ENCODE assay signal across 14 cellular contexts in the genomic region with DNA sequence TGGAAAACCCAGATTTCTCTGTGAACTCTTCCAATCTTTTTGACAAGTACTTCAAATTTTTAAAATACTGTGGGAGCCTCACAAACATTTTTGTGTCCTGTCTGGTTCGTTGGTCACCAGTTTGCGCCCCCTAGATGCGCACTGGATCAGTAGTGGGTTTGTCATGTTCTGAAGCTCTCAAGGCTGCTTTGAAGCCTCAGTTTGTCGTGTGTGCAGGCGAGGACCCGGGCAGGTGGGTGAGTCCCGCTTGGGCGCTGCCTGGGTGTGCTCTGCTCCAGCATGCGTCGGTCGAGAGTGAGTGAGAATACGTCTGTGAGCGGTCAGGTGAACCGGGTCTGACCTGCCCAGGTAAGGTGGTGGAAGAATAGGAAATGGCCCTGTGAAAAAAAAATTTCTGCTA. TPM values are rescaled to one million over a fixed set of nuclear protein-coding genes. Genes with fewer than 3 reads are reported as not detected.
DNase-seq lines count a peak whose midpoint lies in the region; ATAC-seq and TF ChIP-seq lines count a peak whose summit lies in the region.
"Had no signal": no experiment of that assay in that cellular context is flagged by ENCODE, and none has a peak within 500 bp of the region (broad histone marks: within the 10 kb centered on the region; RNA-seq: fewer than 3 reads in every experiment).

No MANE protein-coding gene starts in this region.

- peak overlapping the region; percentile 73 for H3K4me2 ChIP-seq in neural cell (ENCODE audit: low read length)

- TF ChIP-seq RAD21 in neural cell (conservative IDR thresholded peaks at IDR 0.05), result no peak

- H3K36me3 ChIP-seq in HEK293 (ENCODE audit: control insufficient read depth in 2 of 2, insufficient read depth in 1 of 2, low read length in 2 of 2) (no peaks in the 10 kb centered on the region), neural cell (ENCODE audit: insufficient read depth, low read length) (no peaks in the 10 kb centered on the region), MG63 (no peaks in the 10 kb centered on the region)

- H3K27ac Mint-ChIP-seq in brain, result peak overlapping the region in 4 of 5 experiments; percentile 25 to 98 (median 52)
- H3K27ac Mint-ChIP-seq in activated CD8-positive, alpha-beta T cell treated with anti-CD3 and anti-CD28 coated beads for 36 hours, result no peak overlapping the region

- H3K4me3 Mint-ChIP-seq in brain, result peak overlapping the region; percentile 90 to 97 (median 93)
- H3K4me3 Mint-ChIP-seq in activated CD8-positive, alpha-beta T cell treated with anti-CD3 and anti-CD28 coated beads for 36 hours, result no peak overlapping the region

- H3K27me3 Mint-ChIP-seq in brain, result peaks cover 38% of the 10 kb centered on the region
- H3K27me3 Mint-ChIP-seq in activated CD8-positive, alpha-beta T cell treated with anti-CD3 and anti-CD28 coated beads for 36 hours, result peaks cover 52% of the 10 kb centered on the region

- intact Hi-C loops in activated CD8-positive, alpha-beta T cell treated with anti-CD3 and anti-CD28 coated beads for 36 hours (cut with micrococcal nuclease), result no loop called here

- H3K27me3 ChIP-seq in neural cell (ENCODE audit: insufficient read depth, low read depth, low read length), result peaks cover 4% of the 10 kb centered on the region
- H3K27me3 ChIP-seq in MG63, result peaks cover 62% of the 10 kb centered on the region

- CTCF ChIA-PET in HEK293 (lab: Yijun Ruan, JAX), result no interaction called here
- CTCF ChIA-PET in activated CD8-positive, alpha-beta T cell treated with anti-CD3 and anti-CD28 coated beads for 36 hours (lab: Charles Lee), result no interaction called here

- H3K27ac ChIP-seq in HEK293 (ENCODE audit: extremely low read depth, low read depth, low read length) (no peak overlapping the region), neural cell (ENCODE audit: low read length) (peak overlapping the region; percentile 82)
- H3K27ac ChIP-seq: foreskin keratinocyte had no signal

- peak; percentile 69 for DNase-seq in DMS53 (lab: John Stamatoyannopoulos, UW)
- DNase-seq in DMS53 treated with DMSO at 0.1 percent for 48 hours (lab: John Stamatoyannopoulos, UW; ENCODE audit: unreplicated experiment), result no peak
- DNase-seq in activated CD8-positive, alpha-beta T cell treated with anti-CD3 and anti-CD28 coated beads for 36 hours, result no peak
- DNase-seq in MG63, result no peak
- DNase-seq in omental fat pad (ENCODE audit: low spot score), result no peak
- DNase-seq: 8988T, foreskin keratinocyte, kidney glomerular epithelial cell, NCI-H510A, Right ventricle myocardium superior had no signal

- no peaks in the 10 kb centered on the region for H3K9me2 ChIP-seq in neural cell (ENCODE audit: insufficient read depth, low read length)

- POLR2A ChIA-PET in HEK293 (lab: Yijun Ruan, JAX), result no interaction called here
- POLR2A ChIA-PET in activated CD8-positive, alpha-beta T cell treated with anti-CD3 and anti-CD28 coated beads for 36 hours (lab: Charles Lee), result no interaction called here

- H3K9me3 ChIP-seq in HEK293 (ENCODE audit: control insufficient read depth, insufficient read depth, low read depth, low read length) (no peaks in the 10 kb centered on the region), neural cell (ENCODE audit: low read length) (no peaks in the 10 kb centered on the region), MG63 (no peaks in the 10 kb centered on the region)

- peak overlapping the region; percentile 93 for H3K9ac ChIP-seq in neural cell (ENCODE audit: low read length)

- TF ChIP-seq CTCF in HEK293 (tag by site-specific recombination; IDR thresholded peaks at IDR 0.05) (0 out of 2 replicates have a peak, but pooled peaks have one; percentile 14), brain (conservative IDR thresholded peaks at IDR 0.05) (peak in 1 of 2 experiments; percentile 37), neural cell (IDR thresholded peaks at IDR 0.05; ENCODE audit: poor library complexity, severe bottlenecking) (peak; percentile 55), omental fat pad (IDR thresholded peaks at IDR 0.05) (no peak)
- no peak for TF ChIP-seq CTCF in activated CD8-positive, alpha-beta T cell treated with anti-CD3 and anti-CD28 coated beads for 36 hours (IDR thresholded peaks at IDR 0.05)

- no peaks in the 10 kb centered on the region for H3F3A ChIP-seq in neural cell (ENCODE audit: insufficient read depth, low read length, poor library complexity, severe bottlenecking)

- ATAC-seq in activated CD8-positive, alpha-beta T cell treated with anti-CD3 and anti-CD28 coated beads for 36 hours, result no peak
- no peak for ATAC-seq in omental fat pad (ENCODE audit: low FRiP score)
- ATAC-seq: foreskin keratinocyte had no signal

- H3K4me3 ChIP-seq in HEK293 (ENCODE audit: low read depth, low read length) (no peak overlapping the region), neural cell (ENCODE audit: low read length) (peak overlapping the region; percentile 93), MG63 (no peak overlapping the region)

- H3K4me1 ChIP-seq in HEK293 (ENCODE audit: control insufficient read depth, insufficient read depth, low read length), result peaks cover 18% of the 10 kb centered on the region
- H3K4me1 ChIP-seq: foreskin keratinocyte had no signal

- H2AFZ ChIP-seq in neural cell (ENCODE audit: low read depth, low read length), result peak overlapping the region; percentile 73

- H3K79me2 ChIP-seq in neural cell (replicated peaks; ENCODE audit: insufficient read depth, low read length), result peaks cover 28% of the 10 kb centered on the region

- H3K4me1 Mint-ChIP-seq in brain, result peaks cover 66% of the 10 kb centered on the region
- peaks cover 16% of the 10 kb centered on the region for H3K4me1 Mint-ChIP-seq in activated CD8-positive, alpha-beta T cell treated with anti-CD3 and anti-CD28 coated beads for 36 hours (ENCODE audit: low read depth)

- no peaks in the 10 kb centered on the region for H4K20me1 ChIP-seq in neural cell (ENCODE audit: insufficient read depth)

- no peak for TF ChIP-seq EP300 in neural cell (conservative IDR thresholded peaks at IDR 0.05; ENCODE audit: poor library complexity, severe bottlenecking)

- peaks cover 0 to 3% (median 0%) of the 10 kb centered on the region in 5 experiments for H3K9me3 Mint-ChIP-seq in brain
- no peaks in the 10 kb centered on the region for H3K9me3 Mint-ChIP-seq in activated CD8-positive, alpha-beta T cell treated with anti-CD3 and anti-CD28 coated beads for 36 hours

- no peaks in the 10 kb centered on the region for H3K36me3 Mint-ChIP-seq in brain
- H3K36me3 Mint-ChIP-seq in activated CD8-positive, alpha-beta T cell treated with anti-CD3 and anti-CD28 coated beads for 36 hours (ENCODE audit: low read depth), result no peaks in the 10 kb centered on the region

TF ChIP-seq in HEK293, 187 proteins besides CTCF, POLR2A, EP300 and RAD21:
- TF ChIP-seq ZNF677 (tag by site-specific recombination; IDR thresholded peaks at IDR 0.05) (no peak), ZNF530 (tag by site-specific recombination; IDR thresholded peaks at IDR 0.05; ENCODE audit: low read depth) (no peak)

TF ChIP-seq in neural cell, 6 proteins besides CTCF, POLR2A, EP300 and RAD21:
- TF ChIP-seq, protein P1, sequence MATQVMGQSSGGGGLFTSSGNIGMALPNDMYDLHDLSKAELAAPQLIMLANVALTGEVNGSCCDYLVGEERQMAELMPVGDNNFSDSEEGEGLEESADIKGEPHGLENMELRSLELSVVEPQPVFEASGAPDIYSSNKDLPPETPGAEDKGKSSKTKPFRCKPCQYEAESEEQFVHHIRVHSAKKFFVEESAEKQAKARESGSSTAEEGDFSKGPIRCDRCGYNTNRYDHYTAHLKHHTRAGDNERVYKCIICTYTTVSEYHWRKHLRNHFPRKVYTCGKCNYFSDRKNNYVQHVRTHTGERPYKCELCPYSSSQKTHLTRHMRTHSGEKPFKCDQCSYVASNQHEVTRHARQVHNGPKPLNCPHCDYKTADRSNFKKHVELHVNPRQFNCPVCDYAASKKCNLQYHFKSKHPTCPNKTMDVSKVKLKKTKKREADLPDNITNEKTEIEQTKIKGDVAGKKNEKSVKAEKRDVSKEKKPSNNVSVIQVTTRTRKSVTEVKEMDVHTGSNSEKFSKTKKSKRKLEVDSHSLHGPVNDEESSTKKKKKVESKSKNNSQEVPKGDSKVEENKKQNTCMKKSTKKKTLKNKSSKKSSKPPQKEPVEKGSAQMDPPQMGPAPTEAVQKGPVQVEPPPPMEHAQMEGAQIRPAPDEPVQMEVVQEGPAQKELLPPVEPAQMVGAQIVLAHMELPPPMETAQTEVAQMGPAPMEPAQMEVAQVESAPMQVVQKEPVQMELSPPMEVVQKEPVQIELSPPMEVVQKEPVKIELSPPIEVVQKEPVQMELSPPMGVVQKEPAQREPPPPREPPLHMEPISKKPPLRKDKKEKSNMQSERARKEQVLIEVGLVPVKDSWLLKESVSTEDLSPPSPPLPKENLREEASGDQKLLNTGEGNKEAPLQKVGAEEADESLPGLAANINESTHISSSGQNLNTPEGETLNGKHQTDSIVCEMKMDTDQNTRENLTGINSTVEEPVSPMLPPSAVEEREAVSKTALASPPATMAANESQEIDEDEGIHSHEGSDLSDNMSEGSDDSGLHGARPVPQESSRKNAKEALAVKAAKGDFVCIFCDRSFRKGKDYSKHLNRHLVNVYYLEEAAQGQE (IDR thresholded peaks at IDR 0.05; ENCODE audit: borderline replicate concordance), result peak; percentile 2
- TF ChIP-seq SMC3 (conservative IDR thresholded peaks at IDR 0.05; ENCODE audit: poor library complexity), result peak; percentile 20
- TF ChIP-seq MXI1 (conservative IDR thresholded peaks at IDR 0.05; ENCODE audit: poor library complexity, severe bottlenecking), result no peak

RNA-seq across cellular contexts. Expression of gene AEN, which starts 17.3 kb away (rescaled TPM):
- 2.9 TPM for polyA plus RNA-seq in brain (ENCODE audit: insufficient read depth, low read depth, low replicate concordance)
- polyA plus RNA-seq in neural cell, result 17.2 and 21.3 TPM in 2 replicates
- polyA minus RNA-seq in neural cell, result 21.9 and 24.1 TPM in 2 replicates
- total RNA-seq in activated CD8-positive, alpha-beta T cell treated with anti-CD3 and anti-CD28 coated beads for 36 hours, result 10 to 100 TPM; 55.2 to 58.4 TPM
- 33.5 and 48.4 TPM in 2 replicates for total RNA-seq in MG63 (2014; rRNA removed; shearing (Covaris generic); ENCODE audit: low replicate concordance)
- total RNA-seq in omental fat pad, result 10 to 100 TPM in 3 of 4 donors, 1 to 10 TPM in 1; 7.6 to 60.2 (median 25.2) TPM

RNA-seq across cellular contexts. Expression of gene ISG20, which starts 34.9 kb away (rescaled TPM):
- polyA plus RNA-seq in brain (ENCODE audit: insufficient read depth, low read depth, low replicate concordance) (6.4 TPM), neural cell (0.88 and 5.9 TPM in 2 replicates)
- under 0.01 and 0.12 TPM in 2 replicates for polyA minus RNA-seq in neural cell
- 10 to 100 TPM; 75.1 to 82.8 TPM for total RNA-seq in activated CD8-positive, alpha-beta T cell treated with anti-CD3 and anti-CD28 coated beads for 36 hours
- total RNA-seq in MG63 (2014; rRNA removed; shearing (Covaris generic); ENCODE audit: low replicate concordance), result 19.2 TPM in 1 of 2 replicates, not detected in the other
- total RNA-seq in omental fat pad, result 10 to 100 TPM; 21.3 to 41.0 (median 27.8) TPM
- total RNA-seq: temporal lobe had no signal

RNA-seq across cellular contexts. Expression of gene DET1, which starts 57.4 kb away (rescaled TPM):
- polyA plus RNA-seq in brain (ENCODE audit: insufficient read depth, low read depth, low replicate concordance), result 5.9 TPM
- 12.9 and 16.7 TPM in 2 replicates for polyA plus RNA-seq in neural cell
- polyA minus RNA-seq in neural cell, result 23.1 and 25.4 TPM in 2 replicates
- total RNA-seq in activated CD8-positive, alpha-beta T cell treated with anti-CD3 and anti-CD28 coated beads for 36 hours, result 1 to 10 TPM; 2.1 to 2.6 TPM
- 2.0 and 4.0 TPM in 2 replicates for total RNA-seq in MG63 (2014; rRNA removed; shearing (Covaris generic); ENCODE audit: low replicate concordance)
- total RNA-seq in omental fat pad, result 1 to 10 TPM; 4.1 to 8.7 (median 6.7) TPM

Comparison
In these comparisons a context has a peak if more than half of its experiments do, and no peak if none do; other contexts are left out.
1. CTCF ChIP-seq: peak in HEK293 (single experiment) and neural cell (single experiment); none in activated CD8-positive, alpha-beta T cell treated with anti-CD3 and anti-CD28 coated beads for 36 hours (single experiment) and omental fat pad (0 of 3).